Comparison of ENCODE assay signal across 10 cellular contexts in genomic region chr2:216056739-216057138, GRCh38. TPM values are rescaled to one million over a fixed set of nuclear protein-coding genes. Genes with fewer than 3 reads are reported as not detected.
DNase-seq lines count a peak whose midpoint lies in the region; ATAC-seq and TF ChIP-seq lines count a peak whose summit lies in the region.
"Had no signal": no experiment of that assay in that cellular context is flagged by ENCODE, and none has a peak within 500 bp of the region (broad histone marks: within the 10 kb centered on the region; RNA-seq: fewer than 3 reads in every experiment).

No MANE protein-coding gene starts in this region.

- H3K9me3 Mint-ChIP-seq in activated CD4-positive, alpha-beta T cell treated with anti-CD3 and anti-CD28 coated beads, Interleukin-2, amount 10 ng/mL, durations not matched to agents 7 days and 5 days = no peaks in the 10 kb centered on the region
- H3K9me3 Mint-ChIP-seq in activated CD4-positive, alpha-beta memory T cell treated with anti-CD3 and anti-CD28 coated beads, Interleukin-2, amount 10 ng/mL, durations not matched to agents 7 days and 5 days = peaks cover 2% of the 10 kb centered on the region
- H3K9me3 Mint-ChIP-seq in stimulated activated naive B cell treated with anti-CD40 and anti-IgM and Interleukin-4, amounts not matched to agents 10 μg/mL and 1 μg/mL and 100 μg/mL, for 72 hours = no peaks in the 10 kb centered on the region

- POLR2A ChIA-PET in activated CD4-positive, alpha-beta T cell treated with anti-CD3 and anti-CD28 coated beads, Interleukin-2, amount 10 ng/mL, durations not matched to agents 7 days and 5 days (lab: Charles Lee) = no interaction called here
- POLR2A ChIA-PET in activated CD4-positive, alpha-beta memory T cell treated with anti-CD3 and anti-CD28 coated beads, Interleukin-2, amount 10 ng/mL, durations not matched to agents 7 days and 5 days (lab: Charles Lee) = interaction anchor here (3.6 kb wide), 1 partner anchor 26 kb away, joined by 33 read pairs; the partner anchor contains the start of genes PECR and TMEM169

- H3K27ac Mint-ChIP-seq in activated CD4-positive, alpha-beta T cell treated with anti-CD3 and anti-CD28 coated beads, Interleukin-2, amount 10 ng/mL, durations not matched to agents 7 days and 5 days = peak overlapping the region; percentile 19
- H3K27ac Mint-ChIP-seq in activated CD4-positive, alpha-beta memory T cell treated with anti-CD3 and anti-CD28 coated beads, Interleukin-2, amount 10 ng/mL, durations not matched to agents 7 days and 5 days = peak overlapping the region; percentile 95
- peak overlapping the region; percentile 94 for H3K27ac Mint-ChIP-seq in stimulated activated naive B cell treated with anti-CD40 and anti-IgM and Interleukin-4, amounts not matched to agents 10 μg/mL and 1 μg/mL and 100 μg/mL, for 72 hours

- no peak for DNase-seq in activated CD4-positive, alpha-beta T cell treated with anti-CD3 and anti-CD28 coated beads, Interleukin-2, amount 10 ng/mL, durations not matched to agents 7 days and 5 days
- DNase-seq in activated CD4-positive, alpha-beta T cell treated with anti-CD3 and anti-CD28 coated beads for 1 hour = no peak
- no peak for DNase-seq in activated CD4-positive, alpha-beta memory T cell treated with anti-CD3 and anti-CD28 coated beads, Interleukin-2, amount 10 ng/mL, durations not matched to agents 7 days and 5 days
- no peak for DNase-seq in stimulated activated naive B cell treated with anti-CD40 and anti-IgM and Interleukin-4, amounts not matched to agents 10 μg/mL and 1 μg/mL and 100 μg/mL, for 72 hours
- DNase-seq in D341Med (ENCODE audit: low spot score) (no peak), foreskin fibroblast (no peak), NCI-H1105 treated with DMSO at 0.1 percent for 48 hours (lab: John Stamatoyannopoulos, UW) (no peak)
- DNase-seq: NCI-H2029; stimulated activated CD4-positive, alpha-beta T cell treated with anti-CD3 and anti-CD28 coated beads, Interleukin-4, amount 100 ng/mL, for 4 hours had no signal

- CTCF ChIA-PET in activated CD4-positive, alpha-beta T cell treated with anti-CD3 and anti-CD28 coated beads, Interleukin-2, amount 10 ng/mL, durations not matched to agents 7 days and 5 days (lab: Charles Lee) = interaction anchor here (1.3 kb wide), 1 partner anchor 25 kb away, joined by 4 read pairs; no protein-coding TSS in a partner anchor
- CTCF ChIA-PET in activated CD4-positive, alpha-beta memory T cell treated with anti-CD3 and anti-CD28 coated beads, Interleukin-2, amount 10 ng/mL, durations not matched to agents 7 days and 5 days (lab: Charles Lee) = interaction anchor here (1.3 to 3.8 kb wide), 6 partner anchors 11 to 57 kb away, joined by 4 to 32 read pairs (median 6); partner anchors contain the start of gene XRCC5

- H3K4me3 Mint-ChIP-seq in activated CD4-positive, alpha-beta T cell treated with anti-CD3 and anti-CD28 coated beads, Interleukin-2, amount 10 ng/mL, durations not matched to agents 7 days and 5 days = no peak overlapping the region
- H3K4me3 Mint-ChIP-seq in activated CD4-positive, alpha-beta memory T cell treated with anti-CD3 and anti-CD28 coated beads, Interleukin-2, amount 10 ng/mL, durations not matched to agents 7 days and 5 days = no peak overlapping the region
- H3K4me3 Mint-ChIP-seq in stimulated activated naive B cell treated with anti-CD40 and anti-IgM and Interleukin-4, amounts not matched to agents 10 μg/mL and 1 μg/mL and 100 μg/mL, for 72 hours = peak overlapping the region in 1 of 2 donors; percentile 84

- ATAC-seq in HG02852 (IDR thresholded peaks at IDR 0.05; ENCODE audit: unreplicated experiment) = peak; percentile 42
- ATAC-seq in stimulated activated naive B cell treated with anti-CD40 and anti-IgM and Interleukin-4, amounts not matched to agents 10 μg/mL and 1 μg/mL and 100 μg/mL, for 72 hours (replicated peaks) = peak; percentile 8 to 35

- no peak overlapping the region for H3K4me3 ChIP-seq in foreskin fibroblast (ENCODE audit: low read depth in 1 of 2, low read length in 2 of 2)

- peaks cover 36% of the 10 kb centered on the region for H3K36me3 Mint-ChIP-seq in activated CD4-positive, alpha-beta T cell treated with anti-CD3 and anti-CD28 coated beads, Interleukin-2, amount 10 ng/mL, durations not matched to agents 7 days and 5 days (ENCODE audit: low read depth)
- peaks cover 36% of the 10 kb centered on the region for H3K36me3 Mint-ChIP-seq in activated CD4-positive, alpha-beta memory T cell treated with anti-CD3 and anti-CD28 coated beads, Interleukin-2, amount 10 ng/mL, durations not matched to agents 7 days and 5 days (ENCODE audit: low read depth)
- peaks cover 0 to 19% of the 10 kb centered on the region in 2 donors for H3K36me3 Mint-ChIP-seq in stimulated activated naive B cell treated with anti-CD40 and anti-IgM and Interleukin-4, amounts not matched to agents 10 μg/mL and 1 μg/mL and 100 μg/mL, for 72 hours

- peaks cover 35% of the 10 kb centered on the region for H3K4me1 Mint-ChIP-seq in activated CD4-positive, alpha-beta T cell treated with anti-CD3 and anti-CD28 coated beads, Interleukin-2, amount 10 ng/mL, durations not matched to agents 7 days and 5 days
- H3K4me1 Mint-ChIP-seq in activated CD4-positive, alpha-beta memory T cell treated with anti-CD3 and anti-CD28 coated beads, Interleukin-2, amount 10 ng/mL, durations not matched to agents 7 days and 5 days = peaks cover 41% of the 10 kb centered on the region
- H3K4me1 Mint-ChIP-seq in stimulated activated naive B cell treated with anti-CD40 and anti-IgM and Interleukin-4, amounts not matched to agents 10 μg/mL and 1 μg/mL and 100 μg/mL, for 72 hours = peaks cover 11 to 46% of the 10 kb centered on the region in 2 donors

- no peak for TF ChIP-seq CTCF in foreskin fibroblast (IDR thresholded peaks at IDR 0.05; ENCODE audit: low read depth, low read length)

- H3K27me3 Mint-ChIP-seq in activated CD4-positive, alpha-beta T cell treated with anti-CD3 and anti-CD28 coated beads, Interleukin-2, amount 10 ng/mL, durations not matched to agents 7 days and 5 days = no peaks in the 10 kb centered on the region
- no peaks in the 10 kb centered on the region for H3K27me3 Mint-ChIP-seq in activated CD4-positive, alpha-beta memory T cell treated with anti-CD3 and anti-CD28 coated beads, Interleukin-2, amount 10 ng/mL, durations not matched to agents 7 days and 5 days
- no peaks in the 10 kb centered on the region for H3K27me3 Mint-ChIP-seq in stimulated activated naive B cell treated with anti-CD40 and anti-IgM and Interleukin-4, amounts not matched to agents 10 μg/mL and 1 μg/mL and 100 μg/mL, for 72 hours

RNA-seq across cellular contexts. Expression of gene PECR, which starts 24.9 kb away (rescaled TPM):
- 10 to 100 TPM; 29.6 to 31.5 TPM for total RNA-seq in activated CD4-positive, alpha-beta T cell treated with anti-CD3 and anti-CD28 coated beads, Interleukin-2, amount 10 ng/mL, durations not matched to agents 7 days and 5 days
- 10 to 100 TPM; 32.5 to 34.7 TPM for total RNA-seq in activated CD4-positive, alpha-beta memory T cell treated with anti-CD3 and anti-CD28 coated beads, Interleukin-2, amount 10 ng/mL, durations not matched to agents 7 days and 5 days

RNA-seq across cellular contexts. Expression of gene TMEM169, which starts 25.0 kb away (rescaled TPM):
- 1 to 10 TPM; 2.6 to 3.0 TPM for total RNA-seq in activated CD4-positive, alpha-beta T cell treated with anti-CD3 and anti-CD28 coated beads, Interleukin-2, amount 10 ng/mL, durations not matched to agents 7 days and 5 days
- total RNA-seq in activated CD4-positive, alpha-beta memory T cell treated with anti-CD3 and anti-CD28 coated beads, Interleukin-2, amount 10 ng/mL, durations not matched to agents 7 days and 5 days = 1 to 10 TPM; 2.3 to 3.5 TPM

RNA-seq across cellular contexts. Expression of gene MREG, which starts 43.4 kb away (rescaled TPM):
- total RNA-seq in activated CD4-positive, alpha-beta T cell treated with anti-CD3 and anti-CD28 coated beads, Interleukin-2, amount 10 ng/mL, durations not matched to agents 7 days and 5 days = 1 to 10 TPM; 9.0 to 9.6 TPM
- 10 to 100 TPM; 12.6 to 15.1 TPM for total RNA-seq in activated CD4-positive, alpha-beta memory T cell treated with anti-CD3 and anti-CD28 coated beads, Interleukin-2, amount 10 ng/mL, durations not matched to agents 7 days and 5 days

RNA-seq across cellular contexts. Expression of gene XRCC5, which starts 52.4 kb away (rescaled TPM):
- total RNA-seq in activated CD4-positive, alpha-beta T cell treated with anti-CD3 and anti-CD28 coated beads, Interleukin-2, amount 10 ng/mL, durations not matched to agents 7 days and 5 days = 100 to 1,000 TPM; 292 to 331 TPM
- total RNA-seq in activated CD4-positive, alpha-beta memory T cell treated with anti-CD3 and anti-CD28 coated beads, Interleukin-2, amount 10 ng/mL, durations not matched to agents 7 days and 5 days = 100 to 1,000 TPM; 296 to 302 TPM

Comparison
In these comparisons a context has a peak if more than half of its experiments do, and no peak if none do; other contexts are left out.
1. H3K27ac Mint-ChIP-seq: peak in every context shown above with its lines; median percentile 95 in activated CD4-positive, alpha-beta memory T cell treated with anti-CD3 and anti-CD28 coated beads, Interleukin-2, amount 10 ng/mL, durations not matched to agents 7 days and 5 days; 94 in stimulated activated naive B cell treated with anti-CD40 and anti-IgM and Interleukin-4, amounts not matched to agents 10 μg/mL and 1 μg/mL and 100 μg/mL, for 72 hours; 19 in activated CD4-positive, alpha-beta T cell treated with anti-CD3 and anti-CD28 coated beads, Interleukin-2, amount 10 ng/mL, durations not matched to agents 7 days and 5 days.